Comparison of ENCODE assay signal across 23 cellular contexts in the genomic region with DNA sequence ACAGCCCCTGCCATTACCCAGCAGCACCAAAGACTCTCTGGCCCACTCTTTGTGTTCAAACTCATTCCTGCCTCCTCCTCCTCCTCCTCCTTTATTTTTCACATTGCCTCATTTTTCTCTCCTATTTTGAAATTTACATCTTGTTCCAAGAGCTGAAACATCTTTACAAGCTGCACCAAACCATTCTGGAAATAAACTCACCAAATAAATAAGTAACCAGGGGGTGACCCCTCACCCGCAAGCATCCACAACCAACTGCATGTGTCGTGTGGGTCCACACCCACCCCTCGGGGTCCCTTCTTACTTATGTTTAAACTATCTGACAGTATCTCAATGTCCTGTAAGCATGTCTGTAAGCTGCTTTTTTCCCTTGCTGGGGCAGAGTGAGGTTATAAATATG. TPM values are rescaled to one million over a fixed set of nuclear protein-coding genes. Genes with fewer than 3 reads are reported as not detected.
"Had no signal": no experiment of that assay in that cellular context is flagged by ENCODE, and none has a peak within 500 bp of the region (broad histone marks: within the 10 kb centered on the region; RNA-seq: fewer than 3 reads in every experiment).

No MANE protein-coding gene starts in this region.

- H3K27ac ChIP-seq: coronary artery, epithelial cell of prostate, foreskin keratinocyte, hepatocyte, pancreas, testis, upper lobe of right lung, vagina had no signal

- H3K79me2 ChIP-seq: hepatocyte had no signal

- H2AFZ ChIP-seq: hepatocyte had no signal

- H3K4me1 ChIP-seq: foreskin keratinocyte had no signal

- H3K4me3 ChIP-seq: coronary artery, hepatocyte, pancreas, smooth muscle cell, testis, tibial nerve, upper lobe of right lung, vagina had no signal

- H3K27ac Mint-ChIP-seq: nephron progenitor cell, progenitor cell of endocrine pancreas had no signal

- ATAC-seq: foreskin keratinocyte; left cardiac atrium; left ventricle myocardium superior; naive thymus-derived CD4-positive, alpha-beta T cell; pancreas; right cardiac atrium; upper lobe of right lung had no signal

- H3K4me2 ChIP-seq: hepatocyte, smooth muscle cell had no signal

- H3K9me3 Mint-ChIP-seq: nephron progenitor cell had no signal

- FAIRE-seq: endometrium, kidney, pancreas had no signal

- DNase-seq: effector CD8-positive, alpha-beta T cell; foreskin keratinocyte; kidney; left cardiac atrium; left ventricle myocardium superior; mesendoderm; naive thymus-derived CD4-positive, alpha-beta T cell; nephron progenitor cell; pancreas; right cardiac atrium; stimulated activated CD4-positive, alpha-beta T cell treated with anti-CD3 and anti-CD28 coated beads, Interleukin-2, amount 100 ng/mL, for 48 hours; stimulated activated naive CD4-positive, alpha-beta T cell treated with Interleukin-2 at 50 U/mL for 16 hours; testis; upper lobe of right lung had no signal

- H3K4me3 Mint-ChIP-seq: nephron progenitor cell had no signal

- H3K36me3 ChIP-seq: pancreas, tibial nerve, upper lobe of right lung, vagina had no signal

- H3K9me3 ChIP-seq: pancreas, testis, tibial nerve, upper lobe of right lung, vagina had no signal

- H3K27me3 ChIP-seq: testis had no signal

RNA-seq across cellular contexts. Expression of a gene that starts 1.4 kb away (rescaled TPM):
- total RNA-seq: dermis microvascular lymphatic vessel endothelial cell, foreskin keratinocyte, smooth muscle cell had no signal
- polyA plus RNA-seq: foreskin keratinocyte; naive thymus-derived CD4-positive, alpha-beta T cell; smooth muscle cell had no signal
